ENCODE assay signal across 8 cellular contexts in genomic region chr20:45469336-45470261, GRCh38. TPM values are rescaled to one million over a fixed set of nuclear protein-coding genes. Genes with fewer than 3 reads are reported as not detected.
DNase-seq lines count a peak whose midpoint lies in the region; ATAC-seq and TF ChIP-seq lines count a peak whose summit lies in the region.

A gene with protein sequence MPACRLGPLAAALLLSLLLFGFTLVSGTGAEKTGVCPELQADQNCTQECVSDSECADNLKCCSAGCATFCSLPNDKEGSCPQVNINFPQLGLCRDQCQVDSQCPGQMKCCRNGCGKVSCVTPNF (plus strand): TSS chr20:45469753. CDS start chr20:45469782, 29 bp downstream.

- H3K79me2 ChIP-seq in osteoblast (ENCODE audit: insufficient read depth, low read length): no peaks in the 10 kb centered on the region

- H3K9me3 ChIP-seq in RWPE2 (ENCODE audit: severe bottlenecking): no peaks in the 10 kb centered on the region
- no peaks in the 10 kb centered on the region for H3K9me3 ChIP-seq in osteoblast (ENCODE audit: low read depth, low read length)

- H3K4me3 Mint-ChIP-seq in T-helper 2 cell treated with Interferon-gamma antibody and Interleukin-4, amounts not matched to agents 5 μg/mL and 100 μg/mL, for 36 hours: peak within 1 kb of the TSS; percentile 19

- TF ChIP-seq CTCF in RWPE2 (IDR thresholded peaks at IDR 0.05; ENCODE audit: poor library complexity, severe bottlenecking): peak; percentile 17
- TF ChIP-seq CTCF in fibroblast of the aortic adventitia (IDR thresholded peaks at IDR 0.05; ENCODE audit: insufficient read depth, low read length): no peak
- no peak for TF ChIP-seq CTCF in osteoblast (IDR thresholded peaks at IDR 0.05; ENCODE audit: extremely low read depth, low read depth, low read length)

- H2AFZ ChIP-seq in osteoblast (ENCODE audit: low read length): no peak within 1 kb of the TSS

- ATAC-seq in RWPE2 (ENCODE audit: low read depth): peak; percentile 67
- no peak for ATAC-seq in GM21390 (IDR thresholded peaks at IDR 0.05; ENCODE audit: unreplicated experiment)
- no peak for ATAC-seq in HG03095 (IDR thresholded peaks at IDR 0.05; ENCODE audit: unreplicated experiment)
- no peak for ATAC-seq in HG02571 (IDR thresholded peaks at IDR 0.05; ENCODE audit: unreplicated experiment)

- H3K27me3 ChIP-seq in RWPE2 (ENCODE audit: insufficient read depth, poor library complexity, severe bottlenecking) (peaks cover 78% of the 10 kb centered on the region), osteoblast (ENCODE audit: insufficient read depth, low read length) (peaks cover 61% of the 10 kb centered on the region)

- H3K27ac Mint-ChIP-seq in T-helper 2 cell treated with Interferon-gamma antibody and Interleukin-4, amounts not matched to agents 5 μg/mL and 100 μg/mL, for 36 hours: no peak within 1 kb of the TSS

- H3K9me3 Mint-ChIP-seq in T-helper 2 cell treated with Interferon-gamma antibody and Interleukin-4, amounts not matched to agents 5 μg/mL and 100 μg/mL, for 36 hours: no peaks in the 10 kb centered on the region

- DNase-seq in T-helper 2 cell treated with Interferon-gamma antibody and Interleukin-4, amounts not matched to agents 5 μg/mL and 100 μg/mL, for 36 hours (ENCODE audit: low spot score): no peak
- DNase-seq in T-helper 2 cell (no peak), RWPE2 (ENCODE audit: low spot score) (peak; percentile 85), fibroblast of the aortic adventitia (ENCODE audit: low read depth) (no peak), osteoblast (ENCODE audit: insufficient read length, low spot score, missing footprints) (no peak)

- H3K4me1 ChIP-seq in RWPE2 (ENCODE audit: insufficient read depth, poor library complexity, severe bottlenecking) (no peaks in the 10 kb centered on the region), osteoblast (ENCODE audit: insufficient read depth, low read length) (no peaks in the 10 kb centered on the region)

- no peaks in the 10 kb centered on the region for H3K4me1 Mint-ChIP-seq in T-helper 2 cell treated with Interferon-gamma antibody and Interleukin-4, amounts not matched to agents 5 μg/mL and 100 μg/mL, for 36 hours (ENCODE audit: low read depth)

- peak within 1 kb of the TSS; percentile 55 for H3K4me2 ChIP-seq in osteoblast (ENCODE audit: insufficient read depth, low read length)

- H3K36me3 Mint-ChIP-seq in T-helper 2 cell treated with Interferon-gamma antibody and Interleukin-4, amounts not matched to agents 5 μg/mL and 100 μg/mL, for 36 hours (ENCODE audit: low read depth): no peaks in the 10 kb centered on the region

- H3K36me3 ChIP-seq in RWPE2 (ENCODE audit: low read depth) (no peaks in the 10 kb centered on the region), osteoblast (ENCODE audit: insufficient read depth, low read length) (no peaks in the 10 kb centered on the region)

- H3K27me3 Mint-ChIP-seq in T-helper 2 cell treated with Interferon-gamma antibody and Interleukin-4, amounts not matched to agents 5 μg/mL and 100 μg/mL, for 36 hours (ENCODE audit: low read depth): peaks cover 44% of the 10 kb centered on the region

- no peak within 1 kb of the TSS for H3K27ac ChIP-seq in RWPE2 (ENCODE audit: poor library complexity, severe bottlenecking)
- no peak within 1 kb of the TSS for H3K27ac ChIP-seq in osteoblast (ENCODE audit: low read depth, low read length)

- no peaks in the 10 kb centered on the region for H4K20me1 ChIP-seq in osteoblast (ENCODE audit: insufficient read depth, low read length)

- H3K4me3 ChIP-seq in RWPE2 (ENCODE audit: severe bottlenecking): peak within 1 kb of the TSS; percentile 22
- H3K4me3 ChIP-seq in fibroblast of the aortic adventitia (ENCODE audit: low read depth, low read length): peak within 1 kb of the TSS; percentile 50
- H3K4me3 ChIP-seq in osteoblast (ENCODE audit: insufficient read depth, low read length): peak within 1 kb of the TSS; percentile 49

RNA-seq across cellular contexts. Expression of the gene that starts here (rescaled TPM):
- total RNA-seq in fibroblast of the aortic adventitia (ENCODE audit: low replicate concordance) (not detected in 2 replicates), osteoblast (not detected in 2 replicates)
